Comparison of ENCODE assay signal across 1 cellular context in the genomic region with DNA sequence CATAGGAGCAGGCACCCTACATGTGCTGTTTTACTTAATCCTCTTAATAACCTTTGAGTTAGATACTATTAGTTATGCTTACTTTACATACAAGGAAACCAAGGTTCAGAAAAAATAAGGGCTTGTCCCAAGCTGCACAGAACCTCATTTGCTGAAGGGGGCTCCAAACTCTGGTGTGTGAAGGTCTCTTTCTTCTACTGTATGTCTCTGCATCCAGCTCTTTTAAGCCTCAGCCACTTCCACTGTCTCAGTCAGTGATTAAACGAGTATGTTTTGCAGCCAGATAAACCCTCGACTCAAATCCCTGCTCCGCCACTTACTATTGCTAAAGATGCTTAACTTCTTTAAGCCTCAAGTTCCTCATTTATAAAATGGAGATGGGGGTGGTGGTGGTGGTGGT.
TF ChIP-seq lines count a peak whose summit lies in the region.

No MANE protein-coding gene starts in this region.

TF ChIP-seq in GM23338, 12 proteins besides CTCF, POLR2A, EP300 and RAD21 (continued from another document):
- TF ChIP-seq, protein P1, sequence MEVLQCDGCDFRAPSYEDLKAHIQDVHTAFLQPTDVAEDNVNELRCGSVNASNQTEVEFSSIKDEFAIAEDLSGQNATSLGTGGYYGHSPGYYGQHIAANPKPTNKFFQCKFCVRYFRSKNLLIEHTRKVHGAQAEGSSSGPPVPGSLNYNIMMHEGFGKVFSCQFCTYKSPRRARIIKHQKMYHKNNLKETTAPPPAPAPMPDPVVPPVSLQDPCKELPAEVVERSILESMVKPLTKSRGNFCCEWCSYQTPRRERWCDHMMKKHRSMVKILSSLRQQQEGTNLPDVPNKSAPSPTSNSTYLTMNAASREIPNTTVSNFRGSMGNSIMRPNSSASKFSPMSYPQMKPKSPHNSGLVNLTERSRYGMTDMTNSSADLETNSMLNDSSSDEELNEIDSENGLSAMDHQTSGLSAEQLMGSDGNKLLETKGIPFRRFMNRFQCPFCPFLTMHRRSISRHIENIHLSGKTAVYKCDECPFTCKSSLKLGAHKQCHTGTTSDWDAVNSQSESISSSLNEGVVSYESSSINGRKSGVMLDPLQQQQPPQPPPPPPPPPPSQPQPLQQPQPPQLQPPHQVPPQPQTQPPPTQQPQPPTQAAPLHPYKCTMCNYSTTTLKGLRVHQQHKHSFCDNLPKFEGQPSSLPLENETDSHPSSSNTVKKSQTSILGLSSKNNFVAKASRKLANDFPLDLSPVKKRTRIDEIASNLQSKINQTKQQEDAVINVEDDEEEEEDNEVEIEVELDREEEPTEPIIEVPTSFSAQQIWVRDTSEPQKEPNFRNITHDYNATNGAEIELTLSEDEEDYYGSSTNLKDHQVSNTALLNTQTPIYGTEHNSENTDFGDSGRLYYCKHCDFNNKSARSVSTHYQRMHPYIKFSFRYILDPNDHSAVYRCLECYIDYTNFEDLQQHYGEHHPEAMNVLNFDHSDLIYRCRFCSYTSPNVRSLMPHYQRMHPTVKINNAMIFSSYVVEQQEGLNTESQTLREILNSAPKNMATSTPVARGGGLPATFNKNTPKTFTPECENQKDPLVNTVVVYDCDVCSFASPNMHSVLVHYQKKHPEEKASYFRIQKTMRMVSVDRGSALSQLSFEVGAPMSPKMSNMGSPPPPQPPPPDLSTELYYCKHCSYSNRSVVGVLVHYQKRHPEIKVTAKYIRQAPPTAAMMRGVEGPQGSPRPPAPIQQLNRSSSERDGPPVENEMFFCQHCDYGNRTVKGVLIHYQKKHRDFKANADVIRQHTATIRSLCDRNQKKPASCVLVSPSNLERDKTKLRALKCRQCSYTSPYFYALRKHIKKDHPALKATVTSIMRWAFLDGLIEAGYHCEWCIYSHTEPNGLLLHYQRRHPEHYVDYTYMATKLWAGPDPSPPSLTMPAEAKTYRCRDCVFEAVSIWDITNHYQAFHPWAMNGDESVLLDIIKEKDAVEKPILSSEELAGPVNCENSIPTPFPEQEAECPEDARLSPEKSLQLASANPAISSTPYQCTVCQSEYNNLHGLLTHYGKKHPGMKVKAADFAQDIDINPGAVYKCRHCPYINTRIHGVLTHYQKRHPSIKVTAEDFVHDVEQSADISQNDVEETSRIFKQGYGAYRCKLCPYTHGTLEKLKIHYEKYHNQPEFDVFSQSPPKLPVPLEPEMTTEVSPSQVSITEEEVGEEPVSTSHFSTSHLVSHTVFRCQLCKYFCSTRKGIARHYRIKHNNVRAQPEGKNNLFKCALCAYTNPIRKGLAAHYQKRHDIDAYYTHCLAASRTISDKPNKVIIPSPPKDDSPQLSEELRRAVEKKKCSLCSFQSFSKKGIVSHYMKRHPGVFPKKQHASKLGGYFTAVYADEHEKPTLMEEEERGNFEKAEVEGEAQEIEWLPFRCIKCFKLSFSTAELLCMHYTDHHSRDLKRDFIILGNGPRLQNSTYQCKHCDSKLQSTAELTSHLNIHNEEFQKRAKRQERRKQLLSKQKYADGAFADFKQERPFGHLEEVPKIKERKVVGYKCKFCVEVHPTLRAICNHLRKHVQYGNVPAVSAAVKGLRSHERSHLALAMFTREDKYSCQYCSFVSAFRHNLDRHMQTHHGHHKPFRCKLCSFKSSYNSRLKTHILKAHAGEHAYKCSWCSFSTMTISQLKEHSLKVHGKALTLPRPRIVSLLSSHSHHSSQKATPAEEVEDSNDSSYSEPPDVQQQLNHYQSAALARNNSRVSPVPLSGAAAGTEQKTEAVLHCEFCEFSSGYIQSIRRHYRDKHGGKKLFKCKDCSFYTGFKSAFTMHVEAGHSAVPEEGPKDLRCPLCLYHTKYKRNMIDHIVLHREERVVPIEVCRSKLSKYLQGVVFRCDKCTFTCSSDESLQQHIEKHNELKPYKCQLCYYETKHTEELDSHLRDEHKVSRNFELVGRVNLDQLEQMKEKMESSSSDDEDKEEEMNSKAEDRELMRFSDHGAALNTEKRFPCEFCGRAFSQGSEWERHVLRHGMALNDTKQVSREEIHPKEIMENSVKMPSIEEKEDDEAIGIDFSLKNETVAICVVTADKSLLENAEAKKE (CRISPR knock-in tag; IDR thresholded peaks at IDR 0.05): no peak
- TF ChIP-seq, protein P2, sequence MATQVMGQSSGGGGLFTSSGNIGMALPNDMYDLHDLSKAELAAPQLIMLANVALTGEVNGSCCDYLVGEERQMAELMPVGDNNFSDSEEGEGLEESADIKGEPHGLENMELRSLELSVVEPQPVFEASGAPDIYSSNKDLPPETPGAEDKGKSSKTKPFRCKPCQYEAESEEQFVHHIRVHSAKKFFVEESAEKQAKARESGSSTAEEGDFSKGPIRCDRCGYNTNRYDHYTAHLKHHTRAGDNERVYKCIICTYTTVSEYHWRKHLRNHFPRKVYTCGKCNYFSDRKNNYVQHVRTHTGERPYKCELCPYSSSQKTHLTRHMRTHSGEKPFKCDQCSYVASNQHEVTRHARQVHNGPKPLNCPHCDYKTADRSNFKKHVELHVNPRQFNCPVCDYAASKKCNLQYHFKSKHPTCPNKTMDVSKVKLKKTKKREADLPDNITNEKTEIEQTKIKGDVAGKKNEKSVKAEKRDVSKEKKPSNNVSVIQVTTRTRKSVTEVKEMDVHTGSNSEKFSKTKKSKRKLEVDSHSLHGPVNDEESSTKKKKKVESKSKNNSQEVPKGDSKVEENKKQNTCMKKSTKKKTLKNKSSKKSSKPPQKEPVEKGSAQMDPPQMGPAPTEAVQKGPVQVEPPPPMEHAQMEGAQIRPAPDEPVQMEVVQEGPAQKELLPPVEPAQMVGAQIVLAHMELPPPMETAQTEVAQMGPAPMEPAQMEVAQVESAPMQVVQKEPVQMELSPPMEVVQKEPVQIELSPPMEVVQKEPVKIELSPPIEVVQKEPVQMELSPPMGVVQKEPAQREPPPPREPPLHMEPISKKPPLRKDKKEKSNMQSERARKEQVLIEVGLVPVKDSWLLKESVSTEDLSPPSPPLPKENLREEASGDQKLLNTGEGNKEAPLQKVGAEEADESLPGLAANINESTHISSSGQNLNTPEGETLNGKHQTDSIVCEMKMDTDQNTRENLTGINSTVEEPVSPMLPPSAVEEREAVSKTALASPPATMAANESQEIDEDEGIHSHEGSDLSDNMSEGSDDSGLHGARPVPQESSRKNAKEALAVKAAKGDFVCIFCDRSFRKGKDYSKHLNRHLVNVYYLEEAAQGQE (IDR thresholded peaks at IDR 0.05; ENCODE audit: unreplicated experiment): no peak
- TF ChIP-seq, protein P3, sequence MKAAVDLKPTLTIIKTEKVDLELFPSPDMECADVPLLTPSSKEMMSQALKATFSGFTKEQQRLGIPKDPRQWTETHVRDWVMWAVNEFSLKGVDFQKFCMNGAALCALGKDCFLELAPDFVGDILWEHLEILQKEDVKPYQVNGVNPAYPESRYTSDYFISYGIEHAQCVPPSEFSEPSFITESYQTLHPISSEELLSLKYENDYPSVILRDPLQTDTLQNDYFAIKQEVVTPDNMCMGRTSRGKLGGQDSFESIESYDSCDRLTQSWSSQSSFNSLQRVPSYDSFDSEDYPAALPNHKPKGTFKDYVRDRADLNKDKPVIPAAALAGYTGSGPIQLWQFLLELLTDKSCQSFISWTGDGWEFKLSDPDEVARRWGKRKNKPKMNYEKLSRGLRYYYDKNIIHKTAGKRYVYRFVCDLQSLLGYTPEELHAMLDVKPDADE (IDR thresholded peaks at IDR 0.05): no peak
- TF ChIP-seq POLR2AphosphoS5 (IDR thresholded peaks at IDR 0.05; ENCODE audit: low read depth): no peak
- TF ChIP-seq NANOG (IDR thresholded peaks at IDR 0.05; ENCODE audit: borderline replicate concordance): no peak
- no peak for TF ChIP-seq JUNB (IDR thresholded peaks at IDR 0.05; ENCODE audit: unreplicated experiment)
TF ChIP-seq in GM23338: peak in this region for 0.
